ENCODE assay signal across 1 cellular context in the genomic region with DNA sequence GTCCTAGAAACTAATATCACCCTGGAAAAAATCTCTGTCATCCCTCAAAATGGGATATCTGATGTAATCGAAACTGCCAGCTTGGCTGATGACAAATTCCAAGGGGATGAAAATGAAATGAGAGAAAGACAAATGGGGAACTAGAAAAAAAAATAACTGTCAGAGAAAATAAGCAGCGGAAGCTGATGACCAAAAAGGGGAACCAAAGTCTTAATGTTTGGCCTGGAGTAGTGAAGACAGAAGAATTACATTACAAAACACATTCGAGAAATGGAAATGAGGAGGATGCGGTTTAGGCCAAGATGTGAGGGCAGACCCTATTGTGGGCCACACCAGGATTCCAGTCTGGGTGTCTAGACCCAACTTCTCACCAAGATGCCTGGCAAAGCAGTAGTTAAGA.
TF ChIP-seq lines count a peak whose summit lies in the region.

No MANE protein-coding gene starts in this region.

TF ChIP-seq in GM12878, 131 proteins besides CTCF, POLR2A, EP300 and RAD21:
- TF ChIP-seq DPF2 (IDR thresholded peaks at IDR 0.05) (0 out of 2 replicates have a peak, but pooled peaks have one; percentile 27), SRF (IDR thresholded peaks at IDR 0.05; ENCODE audit: low read depth in 2 of 2, low read length in 2 of 2) (peak; percentile 74 to 92), ESRRA (IDR thresholded peaks at IDR 0.05; ENCODE audit: low read length) (no peak), ZNF384 (IDR thresholded peaks at IDR 0.05; ENCODE audit: borderline replicate concordance, low read depth, low read length) (peak; percentile 17; the same call in 1 of the 2 replicates), IKZF2 (IDR thresholded peaks at IDR 0.05) (peak; percentile 73 to 79; a peak in 3 of 4 replicates), MTA2 (IDR thresholded peaks at IDR 0.05; ENCODE audit: low read depth) (peak; percentile 14; the same call in 1 of the 2 replicates), ZNF622 (IDR thresholded peaks at IDR 0.05) (no peak), IRF4 (IDR thresholded peaks at IDR 0.05; ENCODE audit: low read depth, low read length) (0 out of 2 replicates have a peak, but pooled peaks have one; percentile 15), ELK1 (IDR thresholded peaks at IDR 0.05; ENCODE audit: low read depth, low read length) (peak; percentile 58; the same call in 1 of the 2 replicates), IKZF1 (conservative IDR thresholded peaks at IDR 0.05) (peak; percentile 62), RUNX3 (IDR thresholded peaks at IDR 0.05; ENCODE audit: low read length) (peak; percentile 61), BACH1 (IDR thresholded peaks at IDR 0.05; ENCODE audit: borderline replicate concordance) (no peak), BCL11A (IDR thresholded peaks at IDR 0.05; ENCODE audit: low read depth, low read length) (0 out of 2 replicates have a peak, but pooled peaks have one; percentile 4)
